1 cellular context compared by ENCODE assay signal in the genomic region with DNA sequence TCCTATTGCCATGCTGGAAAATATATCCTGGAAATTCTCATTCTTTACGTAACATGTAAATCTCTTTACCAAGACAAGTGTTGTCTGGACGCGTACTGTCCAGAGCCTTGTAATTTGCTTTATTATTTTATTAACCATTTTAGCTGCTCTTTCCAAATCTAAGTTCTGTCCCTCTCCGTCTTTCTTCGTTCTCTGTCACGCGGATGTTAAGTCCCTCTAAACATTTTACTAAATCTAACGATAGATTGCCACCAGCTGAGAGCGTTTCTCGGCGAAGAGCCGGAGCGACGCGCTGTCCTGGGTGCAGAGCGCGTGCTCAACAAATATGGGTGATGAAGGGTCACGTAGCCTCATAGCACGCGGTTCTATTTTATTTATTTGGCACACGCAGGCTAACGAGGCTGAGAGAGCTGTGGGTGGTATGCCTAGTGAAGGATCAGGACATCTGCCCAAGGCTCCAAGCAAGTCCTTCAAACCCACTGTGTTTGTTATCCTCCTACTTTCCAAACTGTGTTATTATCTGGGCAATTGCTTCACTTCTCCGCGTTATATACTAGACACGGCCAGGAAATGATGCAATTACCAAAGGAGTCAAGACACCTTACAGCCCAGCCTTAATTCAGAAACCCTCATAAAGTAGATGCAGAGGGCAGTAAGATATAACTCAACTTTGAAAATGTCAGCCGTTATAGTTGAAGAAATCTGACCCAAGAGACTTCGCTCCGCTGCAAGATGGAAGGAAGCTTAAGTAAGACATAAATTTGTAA.
TF ChIP-seq lines count a peak whose summit lies in the region.

No MANE protein-coding gene starts in this region.

TF ChIP-seq in HepG2, 621 proteins besides CTCF, POLR2A, EP300 and RAD21 (continued from another document and continues in another):
- TF ChIP-seq ZHX2 (IDR thresholded peaks at IDR 0.05; ENCODE audit: low read depth): no peak
- TF ChIP-seq ZHX2 (CRISPR knock-in tag; IDR thresholded peaks at IDR 0.05; ENCODE audit: borderline replicate concordance): peak; percentile 49; the same call in 1 of the 2 replicates
- TF ChIP-seq ZNF878 (CRISPR knock-in tag; IDR thresholded peaks at IDR 0.05): 0 out of 2 replicates have a peak, but pooled peaks have one; percentile 53
- TF ChIP-seq, protein P1, sequence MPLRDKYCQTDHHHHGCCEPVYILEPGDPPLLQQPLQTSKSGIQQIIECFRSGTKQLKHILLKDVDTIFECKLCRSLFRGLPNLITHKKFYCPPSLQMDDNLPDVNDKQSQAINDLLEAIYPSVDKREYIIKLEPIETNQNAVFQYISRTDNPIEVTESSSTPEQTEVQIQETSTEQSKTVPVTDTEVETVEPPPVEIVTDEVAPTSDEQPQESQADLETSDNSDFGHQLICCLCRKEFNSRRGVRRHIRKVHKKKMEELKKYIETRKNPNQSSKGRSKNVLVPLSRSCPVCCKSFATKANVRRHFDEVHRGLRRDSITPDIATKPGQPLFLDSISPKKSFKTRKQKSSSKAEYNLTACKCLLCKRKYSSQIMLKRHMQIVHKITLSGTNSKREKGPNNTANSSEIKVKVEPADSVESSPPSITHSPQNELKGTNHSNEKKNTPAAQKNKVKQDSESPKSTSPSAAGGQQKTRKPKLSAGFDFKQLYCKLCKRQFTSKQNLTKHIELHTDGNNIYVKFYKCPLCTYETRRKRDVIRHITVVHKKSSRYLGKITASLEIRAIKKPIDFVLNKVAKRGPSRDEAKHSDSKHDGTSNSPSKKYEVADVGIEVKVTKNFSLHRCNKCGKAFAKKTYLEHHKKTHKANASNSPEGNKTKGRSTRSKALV (CRISPR knock-in tag; IDR thresholded peaks at IDR 0.05): peak; percentile 23; the same call in 1 of the 2 replicates
- 0 out of 2 replicates have a peak, but pooled peaks have one; percentile 19 for TF ChIP-seq ATF1 (CRISPR knock-in tag; IDR thresholded peaks at IDR 0.05)
- TF ChIP-seq ATF5 (CRISPR knock-in tag; IDR thresholded peaks at IDR 0.05; ENCODE audit: low read depth): no peak; the same call in 1 of the 2 replicates
- TF ChIP-seq ZNF331 (CRISPR knock-in tag; IDR thresholded peaks at IDR 0.05): peak; percentile 61
- TF ChIP-seq ZNF33A (CRISPR knock-in tag; IDR thresholded peaks at IDR 0.05; ENCODE audit: borderline replicate concordance): peak; percentile 81; the same call in 1 of the 2 replicates
- no peak for TF ChIP-seq ZNF121 (CRISPR knock-in tag; IDR thresholded peaks at IDR 0.05)
- TF ChIP-seq, protein P2, sequence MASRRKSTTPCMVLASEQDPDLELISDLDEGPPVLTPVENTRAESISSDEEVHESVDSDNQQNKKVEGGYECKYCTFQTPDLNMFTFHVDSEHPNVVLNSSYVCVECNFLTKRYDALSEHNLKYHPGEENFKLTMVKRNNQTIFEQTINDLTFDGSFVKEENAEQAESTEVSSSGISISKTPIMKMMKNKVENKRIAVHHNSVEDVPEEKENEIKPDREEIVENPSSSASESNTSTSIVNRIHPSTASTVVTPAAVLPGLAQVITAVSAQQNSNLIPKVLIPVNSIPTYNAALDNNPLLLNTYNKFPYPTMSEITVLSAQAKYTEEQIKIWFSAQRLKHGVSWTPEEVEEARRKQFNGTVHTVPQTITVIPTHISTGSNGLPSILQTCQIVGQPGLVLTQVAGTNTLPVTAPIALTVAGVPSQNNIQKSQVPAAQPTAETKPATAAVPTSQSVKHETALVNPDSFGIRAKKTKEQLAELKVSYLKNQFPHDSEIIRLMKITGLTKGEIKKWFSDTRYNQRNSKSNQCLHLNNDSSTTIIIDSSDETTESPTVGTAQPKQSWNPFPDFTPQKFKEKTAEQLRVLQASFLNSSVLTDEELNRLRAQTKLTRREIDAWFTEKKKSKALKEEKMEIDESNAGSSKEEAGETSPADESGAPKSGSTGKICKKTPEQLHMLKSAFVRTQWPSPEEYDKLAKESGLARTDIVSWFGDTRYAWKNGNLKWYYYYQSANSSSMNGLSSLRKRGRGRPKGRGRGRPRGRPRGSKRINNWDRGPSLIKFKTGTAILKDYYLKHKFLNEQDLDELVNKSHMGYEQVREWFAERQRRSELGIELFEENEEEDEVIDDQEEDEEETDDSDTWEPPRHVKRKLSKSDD (CRISPR knock-in tag; IDR thresholded peaks at IDR 0.05; ENCODE audit: low read depth): peak; percentile 86
- TF ChIP-seq FOXC1 (CRISPR knock-in tag; IDR thresholded peaks at IDR 0.05; ENCODE audit: borderline replicate concordance): peak; percentile 83; the same call in 1 of the 2 replicates
- TF ChIP-seq THAP9 (CRISPR knock-in tag; IDR thresholded peaks at IDR 0.05; ENCODE audit: borderline replicate concordance): peak; percentile 77; the same call in 1 of the 2 replicates
- no peak for TF ChIP-seq PHB2 (IDR thresholded peaks at IDR 0.05; ENCODE audit: partially characterized antibody)
- TF ChIP-seq ZC3H4 (CRISPR knock-in tag; IDR thresholded peaks at IDR 0.05; ENCODE audit: borderline replicate concordance): peak; percentile 23; the same call in 1 of the 2 replicates
- TF ChIP-seq NFYC (CRISPR knock-in tag; IDR thresholded peaks at IDR 0.05): peak; percentile 1; the same call in 1 of the 2 replicates
- TF ChIP-seq ZNF703 (CRISPR knock-in tag; IDR thresholded peaks at IDR 0.05; ENCODE audit: borderline replicate concordance): peak; percentile 75; the same call in 1 of the 2 replicates
- TF ChIP-seq, protein P3, sequence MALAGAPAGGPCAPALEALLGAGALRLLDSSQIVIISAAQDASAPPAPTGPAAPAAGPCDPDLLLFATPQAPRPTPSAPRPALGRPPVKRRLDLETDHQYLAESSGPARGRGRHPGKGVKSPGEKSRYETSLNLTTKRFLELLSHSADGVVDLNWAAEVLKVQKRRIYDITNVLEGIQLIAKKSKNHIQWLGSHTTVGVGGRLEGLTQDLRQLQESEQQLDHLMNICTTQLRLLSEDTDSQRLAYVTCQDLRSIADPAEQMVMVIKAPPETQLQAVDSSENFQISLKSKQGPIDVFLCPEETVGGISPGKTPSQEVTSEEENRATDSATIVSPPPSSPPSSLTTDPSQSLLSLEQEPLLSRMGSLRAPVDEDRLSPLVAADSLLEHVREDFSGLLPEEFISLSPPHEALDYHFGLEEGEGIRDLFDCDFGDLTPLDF (CRISPR knock-in tag; IDR thresholded peaks at IDR 0.05): 0 out of 2 replicates have a peak, but pooled peaks have one; percentile 29
- TF ChIP-seq GFI1 (CRISPR knock-in tag; IDR thresholded peaks at IDR 0.05; ENCODE audit: borderline replicate concordance): peak; percentile 31; the same call in 1 of the 2 replicates
- TF ChIP-seq DBP (CRISPR knock-in tag; IDR thresholded peaks at IDR 0.05; ENCODE audit: not compliant biosample characterization): no peak
- peak; percentile 79 for TF ChIP-seq TAF1 (CRISPR knock-in tag; IDR thresholded peaks at IDR 0.05)
- TF ChIP-seq, protein P4, sequence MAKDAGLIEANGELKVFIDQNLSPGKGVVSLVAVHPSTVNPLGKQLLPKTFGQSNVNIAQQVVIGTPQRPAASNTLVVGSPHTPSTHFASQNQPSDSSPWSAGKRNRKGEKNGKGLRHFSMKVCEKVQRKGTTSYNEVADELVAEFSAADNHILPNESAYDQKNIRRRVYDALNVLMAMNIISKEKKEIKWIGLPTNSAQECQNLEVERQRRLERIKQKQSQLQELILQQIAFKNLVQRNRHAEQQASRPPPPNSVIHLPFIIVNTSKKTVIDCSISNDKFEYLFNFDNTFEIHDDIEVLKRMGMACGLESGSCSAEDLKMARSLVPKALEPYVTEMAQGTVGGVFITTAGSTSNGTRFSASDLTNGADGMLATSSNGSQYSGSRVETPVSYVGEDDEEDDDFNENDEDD (CRISPR knock-in tag; IDR thresholded peaks at IDR 0.05; ENCODE audit: borderline replicate concordance): peak; percentile 76; the same call in 1 of the 2 replicates
- TF ChIP-seq ZNF577 (CRISPR knock-in tag; IDR thresholded peaks at IDR 0.05; ENCODE audit: borderline replicate concordance, low read depth): no peak
- TF ChIP-seq ZNF574 (CRISPR knock-in tag; IDR thresholded peaks at IDR 0.05): no peak; the same call in 1 of the 2 replicates
